16 cellular contexts compared by ENCODE assay signal in the genomic region with DNA sequence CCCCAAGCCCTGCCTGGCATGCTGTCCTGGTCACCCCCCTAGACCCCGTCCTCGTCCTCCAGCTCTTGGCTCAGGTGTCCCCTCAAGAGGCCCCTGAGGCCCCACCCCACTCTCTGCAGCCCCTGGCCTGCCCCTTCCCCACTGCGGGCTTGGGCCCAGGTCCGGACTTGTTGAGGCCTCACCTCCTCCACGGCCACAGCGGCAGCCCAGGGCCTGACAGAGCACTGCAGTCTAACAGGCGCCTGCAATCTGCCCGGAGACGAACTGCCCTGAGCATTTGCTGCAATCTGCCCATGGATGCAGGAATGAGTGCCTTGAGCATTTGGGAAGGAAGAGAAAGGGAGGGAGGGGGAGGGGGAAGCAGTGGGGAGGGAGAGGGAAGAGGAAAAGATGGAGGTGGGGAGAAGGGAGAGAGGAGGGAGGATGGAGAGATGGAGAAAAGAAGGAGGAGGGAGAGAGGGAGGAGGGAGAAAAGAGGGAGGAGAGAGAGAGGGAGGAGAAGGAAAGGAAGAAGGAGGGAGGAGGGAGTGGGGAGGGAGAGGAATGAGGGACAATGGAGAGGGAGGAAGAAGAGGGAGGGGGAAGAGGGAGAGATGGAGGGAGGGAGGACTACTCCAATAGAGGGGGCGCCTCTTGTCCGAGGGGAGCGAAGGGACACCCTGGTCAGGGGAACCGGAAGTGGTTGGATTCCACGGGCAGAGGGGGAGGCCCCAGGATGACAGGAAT.
"Had no signal": no experiment of that assay in that cellular context is flagged by ENCODE, and none has a peak within 500 bp of the region (broad histone marks: within the 10 kb centered on the region; RNA-seq: fewer than 3 reads in every experiment).

No MANE protein-coding gene starts in this region.

- H3K36me3 ChIP-seq: ascending aorta, right atrium auricular region, tibial artery, vagina had no signal

- H3K27me3 ChIP-seq: ascending aorta, right atrium auricular region, tibial artery, vagina had no signal

- H3K4me3 ChIP-seq: ascending aorta, lung, right atrium auricular region, tibial artery, vagina had no signal

- H3K4me1 ChIP-seq: ascending aorta, right atrium auricular region had no signal

- DNase-seq: activated CD4-positive, alpha-beta T cell treated with anti-CD3 and anti-CD28 coated beads for 1 hour; activated gamma-delta T cell; cerebellar nuclear complex; cortex of kidney; erythroblast; left cardiac atrium; stimulated activated CD4-positive, alpha-beta T cell treated with anti-CD3 and anti-CD28 coated beads, Interleukin-2, amount 100 ng/mL, for 24 hours; stimulated activated naive CD4-positive, alpha-beta T cell treated with Interleukin-2 at 50 U/mL for 16 hours; tibial artery had no signal

- FAIRE-seq: bronchial epithelial cell, endometrium, frontal cortex had no signal

- H3K9me3 ChIP-seq: ascending aorta, right atrium auricular region, tibial artery, vagina had no signal

- H3K27ac ChIP-seq: ascending aorta, right atrium auricular region, tibial artery, vagina had no signal
